1 cellular context compared by ENCODE assay signal in genomic region chr7:55951637-55952351, GRCh38.
A peak's percentile ranks its signal among the peaks of the same experiment; 100 is the strongest.
TF ChIP-seq lines count a peak whose summit lies in the region.

Gene MRPS17, plus strand, starts transcription at chr7:55951877. Its CDS starts 1,319 bp downstream, at chr7:55953196.

TF ChIP-seq in GM12878, 131 proteins besides CTCF, POLR2A, EP300 and RAD21 (continued from another document and continues in another):
- no peak for TF ChIP-seq ZBTB33 (IDR thresholded peaks at IDR 0.05)
- peak; percentile 45; the same call in 1 of the 2 replicates for TF ChIP-seq RFX5 (IDR thresholded peaks at IDR 0.05; ENCODE audit: low read depth, low read length)
- TF ChIP-seq EGR1 (IDR thresholded peaks at IDR 0.05; ENCODE audit: borderline replicate concordance in 1 of 2, low read depth in 2 of 2, low read length in 2 of 2), result peak; percentile 69 to 83
- TF ChIP-seq EED (IDR thresholded peaks at IDR 0.05; ENCODE audit: low read depth), result no peak
- peak; percentile 33; the same call in 1 of the 2 replicates for TF ChIP-seq CBFB (IDR thresholded peaks at IDR 0.05; ENCODE audit: low read depth)
- TF ChIP-seq HSF1 (IDR thresholded peaks at IDR 0.05; ENCODE audit: low read depth, low read length), result 0 out of 2 replicates have a peak, but pooled peaks have one; percentile 12
- no peak; the same call in 1 of the 2 replicates for TF ChIP-seq ZBTB40 (IDR thresholded peaks at IDR 0.05; ENCODE audit: borderline replicate concordance)
- no peak for TF ChIP-seq KAT2A (conservative IDR thresholded peaks at IDR 0.05; ENCODE audit: control insufficient read depth, low read depth, low read length)
- TF ChIP-seq ELK1 (IDR thresholded peaks at IDR 0.05; ENCODE audit: low read depth, low read length), result no peak
- peak; percentile 77 for TF ChIP-seq ATF3 (IDR thresholded peaks at IDR 0.05; ENCODE audit: borderline replicate concordance, extremely low read depth, low read depth, low read length)
- TF ChIP-seq POU2F2 (IDR thresholded peaks at IDR 0.05; ENCODE audit: borderline replicate concordance, low read depth, low read length), result peak; percentile 88
- TF ChIP-seq ZNF207 (IDR thresholded peaks at IDR 0.05; ENCODE audit: borderline replicate concordance), result 0 out of 2 replicates have a peak, but pooled peaks have one; percentile 23
- peak; percentile 98 for TF ChIP-seq CREB1 (IDR thresholded peaks at IDR 0.05; ENCODE audit: low read depth)
- peak; percentile 82; the same call in 1 of the 2 replicates for TF ChIP-seq PML (IDR thresholded peaks at IDR 0.05; ENCODE audit: low read length)
- no peak for TF ChIP-seq ZNF274 (IDR thresholded peaks at IDR 0.05; ENCODE audit: insufficient read depth, insufficient read length)
- TF ChIP-seq MEF2A (IDR thresholded peaks at IDR 0.05; ENCODE audit: insufficient read depth, low read depth, low read length), result no peak
- TF ChIP-seq SP1 (IDR thresholded peaks at IDR 0.05; ENCODE audit: low read depth, low read length), result peak; percentile 89
- peak; percentile 89 for TF ChIP-seq MYC (IDR thresholded peaks at IDR 0.05; ENCODE audit: insufficient read depth, insufficient read length, insufficient replicate concordance, low read length, severe bottlenecking)
- no peak; the same call in 1 of the 2 replicates for TF ChIP-seq RAD51 (IDR thresholded peaks at IDR 0.05)
- peak; percentile 85 for TF ChIP-seq SMAD5 (IDR thresholded peaks at IDR 0.05; ENCODE audit: low read depth)
- TF ChIP-seq SIX5 (IDR thresholded peaks at IDR 0.05; ENCODE audit: low read depth, low read length, severe bottlenecking), result peak; percentile 31
- TF ChIP-seq MXI1 (IDR thresholded peaks at IDR 0.05; ENCODE audit: low read depth, low read length), result peak; percentile 95
- 0 out of 2 replicates have a peak, but pooled peaks have one; percentile 34 for TF ChIP-seq LARP7 (IDR thresholded peaks at IDR 0.05)
- TF ChIP-seq TCF3 (IDR thresholded peaks at IDR 0.05; ENCODE audit: borderline replicate concordance, insufficient read depth, low read depth, low read length), result peak; percentile 94
- peak; percentile 72 for TF ChIP-seq HCFC1 (IDR thresholded peaks at IDR 0.05; ENCODE audit: low read length)
- peak; percentile 1; the same call in 1 of the 2 replicates for TF ChIP-seq USF2 (IDR thresholded peaks at IDR 0.05; ENCODE audit: borderline replicate concordance, low read depth, low read length)
- TF ChIP-seq BCL11A (IDR thresholded peaks at IDR 0.05; ENCODE audit: low read depth, low read length), result no peak
- TF ChIP-seq RUNX3 (IDR thresholded peaks at IDR 0.05; ENCODE audit: low read length), result peak; percentile 43; the same call in 1 of the 2 replicates
- peak; percentile 38; the same call in 1 of the 2 replicates for TF ChIP-seq ATF7 (IDR thresholded peaks at IDR 0.05; ENCODE audit: low read depth)
- peak; percentile 47 for TF ChIP-seq E4F1 (IDR thresholded peaks at IDR 0.05; ENCODE audit: borderline replicate concordance, partially characterized antibody)
- TF ChIP-seq POLR2AphosphoS5 (IDR thresholded peaks at IDR 0.05; ENCODE audit: low read length), result peak; percentile 95
- peak; percentile 4; the same call in 1 of the 2 replicates for TF ChIP-seq PAX5 (IDR thresholded peaks at IDR 0.05; ENCODE audit: borderline replicate concordance, low read depth, low read length)
- TF ChIP-seq CREM (IDR thresholded peaks at IDR 0.05; ENCODE audit: low read depth), result peak; percentile 99
- peak; percentile 57; the same call in 1 of the 2 replicates for TF ChIP-seq CHD2 (IDR thresholded peaks at IDR 0.05; ENCODE audit: borderline replicate concordance, low read depth, low read length)
- no peak for TF ChIP-seq SMARCA5 (IDR thresholded peaks at IDR 0.05)
- peak; percentile 82 for TF ChIP-seq RELB (IDR thresholded peaks at IDR 0.05; ENCODE audit: low read depth)
- peak; percentile 51 for TF ChIP-seq USF1 (IDR thresholded peaks at IDR 0.05; ENCODE audit: borderline replicate concordance, extremely low read length, insufficient read depth, low read depth, low read length)
- TF ChIP-seq GATAD2B (conservative IDR thresholded peaks at IDR 0.05; ENCODE audit: low read depth), result 0 out of 2 replicates have a peak, but pooled peaks have one; percentile 30
- TF ChIP-seq IRF5 (IDR thresholded peaks at IDR 0.05; ENCODE audit: borderline replicate concordance), result no peak
- peak; percentile 87; the same call in 1 of the 2 replicates for TF ChIP-seq TAF1 (IDR thresholded peaks at IDR 0.05; ENCODE audit: borderline replicate concordance, low read depth, low read length)
- no peak for TF ChIP-seq TARDBP (IDR thresholded peaks at IDR 0.05; ENCODE audit: borderline replicate concordance)
- no peak for TF ChIP-seq PKNOX1 (IDR thresholded peaks at IDR 0.05)
- no peak for TF ChIP-seq STAT3 (IDR thresholded peaks at IDR 0.05; ENCODE audit: low read depth, low read length)
- TF ChIP-seq TCF12 (IDR thresholded peaks at IDR 0.05; ENCODE audit: low read depth, low read length), result peak; percentile 91
